ENCODE assay signal across 15 cellular contexts in the genomic region with DNA sequence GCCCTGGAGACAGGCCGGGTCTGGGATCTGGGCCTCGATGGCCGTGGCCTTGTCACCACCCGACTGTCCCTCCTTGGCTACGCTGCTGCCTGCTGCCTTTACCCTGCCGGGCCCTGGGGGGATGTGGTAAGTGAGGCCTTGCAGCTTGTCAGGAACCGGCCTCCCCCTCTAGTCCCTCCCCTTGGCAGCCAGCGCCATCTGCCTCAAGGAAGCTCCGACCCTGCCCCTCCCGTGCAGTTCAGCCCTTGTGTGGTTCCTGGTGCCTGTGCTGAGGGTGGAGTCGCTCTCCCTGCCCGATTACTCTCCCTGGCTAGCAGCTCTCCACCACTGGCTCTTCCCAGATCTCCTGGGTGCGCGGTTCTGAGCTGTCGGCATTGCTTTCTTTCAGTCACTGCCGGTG.
"Had no signal": no experiment of that assay in that cellular context is flagged by ENCODE, and none has a peak within 500 bp of the region (broad histone marks: within the 10 kb centered on the region; RNA-seq: fewer than 3 reads in every experiment).

No MANE protein-coding gene starts in this region.

- H3K4me1 Mint-ChIP-seq: activated CD4-positive, alpha-beta memory T cell treated with anti-CD3 and anti-CD28 coated beads, Interleukin-2, amount 10 ng/mL, durations not matched to agents 7 days and 5 days; nephron had no signal

- H3K27ac Mint-ChIP-seq: activated CD4-positive, alpha-beta memory T cell treated with anti-CD3 and anti-CD28 coated beads, Interleukin-2, amount 10 ng/mL, durations not matched to agents 7 days and 5 days; activated T-cell treated with anti-CD3 and anti-CD28 coated beads, Interleukin-2, amount 50 U/mL, for 24 hours; nephron had no signal

- H3K27me3 Mint-ChIP-seq: activated CD4-positive, alpha-beta memory T cell treated with anti-CD3 and anti-CD28 coated beads, Interleukin-2, amount 10 ng/mL, durations not matched to agents 7 days and 5 days had no signal

- ATAC-seq: sciatic nerve had no signal

- H3K4me3 Mint-ChIP-seq: activated CD4-positive, alpha-beta memory T cell treated with anti-CD3 and anti-CD28 coated beads, Interleukin-2, amount 10 ng/mL, durations not matched to agents 7 days and 5 days; activated T-cell treated with anti-CD3 and anti-CD28 coated beads, Interleukin-2, amount 50 U/mL, for 24 hours; nephron had no signal

- DNase-seq: activated CD4-positive, alpha-beta memory T cell treated with anti-CD3 and anti-CD28 coated beads, Interleukin-2, amount 10 ng/mL, durations not matched to agents 7 days and 5 days; activated CD4-positive, alpha-beta T cell treated with anti-CD3 and anti-CD28 coated beads for 4 hours; activated effector memory CD4-positive, alpha-beta T cell treated with Interleukin-2 at 50 U/mL for 16 hours; activated naive CD4-positive, alpha-beta T cell treated with anti-CD3 and anti-CD28 coated beads, Interleukin-2, amount 50 U/mL, for 16 hours; activated T-cell treated with anti-CD3 and anti-CD28 coated beads, Interleukin-2, amount 50 U/mL, for 24 hours; kidney glomerular epithelial cell; stimulated activated CD4-positive, alpha-beta T cell treated with anti-CD3 and anti-CD28 coated beads, Interleukin-12 subunit alpha, Interleukin-12 subunit beta, amount 100 ng/mL, for 4 hours; stimulated activated CD4-positive, alpha-beta T cell treated with anti-CD3 and anti-CD28 coated beads, Interleukin-2, amount 100 ng/mL, for 24 hours; stomach had no signal

- H3K9me3 Mint-ChIP-seq: activated CD4-positive, alpha-beta memory T cell treated with anti-CD3 and anti-CD28 coated beads, Interleukin-2, amount 10 ng/mL, durations not matched to agents 7 days and 5 days; activated T-cell treated with anti-CD3 and anti-CD28 coated beads, Interleukin-2, amount 50 U/mL, for 24 hours; nephron had no signal

- H3K27me3 ChIP-seq: adrenal gland, cardiac muscle cell, esophagus muscularis mucosa, stomach had no signal

- H3K27ac ChIP-seq: adrenal gland, cardiac muscle cell, esophagus muscularis mucosa, stomach, thoracic aorta had no signal

- H3K4me1 ChIP-seq: adrenal gland, esophagus muscularis mucosa, stomach had no signal

- H3K4me3 ChIP-seq: adrenal gland, cardiac muscle cell, esophagus muscularis mucosa, stomach, thoracic aorta had no signal

- H3K9me3 ChIP-seq: adrenal gland, esophagus muscularis mucosa, stomach, thoracic aorta had no signal
